ENCODE assay signal across 15 cellular contexts in the genomic region with DNA sequence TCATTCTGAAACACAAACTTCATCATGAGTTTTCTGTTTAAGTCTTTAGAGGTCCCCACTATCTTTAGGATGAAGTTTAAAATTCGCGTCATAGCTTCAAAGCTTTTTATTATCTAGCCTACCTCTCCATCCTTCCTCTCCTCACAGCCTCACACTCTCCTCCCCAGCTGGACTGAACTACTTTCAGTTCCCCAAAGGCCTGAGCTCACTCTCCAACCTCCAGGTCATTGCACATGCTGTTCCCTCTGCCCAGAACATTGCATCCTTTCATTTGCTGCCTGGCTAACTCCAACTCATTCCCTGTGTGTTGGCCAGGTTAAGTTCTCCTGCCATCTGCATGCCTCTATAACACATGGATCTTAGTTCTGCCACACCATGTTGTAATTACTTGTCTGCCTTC. TPM values are rescaled to one million over a fixed set of nuclear protein-coding genes. Genes with fewer than 3 reads are reported as not detected.
DNase-seq lines count a peak whose midpoint lies in the region; ATAC-seq, FAIRE-seq and TF ChIP-seq lines count a peak whose summit lies in the region.
"Had no signal": no experiment of that assay in that cellular context is flagged by ENCODE, and none has a peak within 500 bp of the region (broad histone marks: within the 10 kb centered on the region; RNA-seq: fewer than 3 reads in every experiment).

No MANE protein-coding gene starts in this region.

- DNase-seq in CD14-positive monocyte (ENCODE audit: low spot score) (no peak), GM18507 (ENCODE audit: extremely low spot score, insufficient read length, low read depth) (no peak), mesothelial cell of epicardium (ENCODE audit: low spot score in 2 of 2, unreplicated experiment in 2 of 2) (no peak), NCI-H82 treated with DMSO at 0.1 percent for 48 hours (lab: John Stamatoyannopoulos, UW; ENCODE audit: unreplicated experiment) (no peak), midbrain (lab: John Stamatoyannopoulos, UW) (no peak)
- DNase-seq in activated T-helper 1 cell treated with anti-CD3 and anti-CD28 coated beads, Interleukin-12 subunit alpha, Interleukin-12 subunit beta, Interleukin-2, Interleukin-4 antibody, amounts not matched to agents 30 ng/mL and 10 ng/mL and 1 ng/mL, durations not matched to agents 14 hours and 24 hours and 36 hours (ENCODE audit: low spot score) = no peak
- DNase-seq in stimulated activated CD4-positive, alpha-beta T cell treated with anti-CD3 and anti-CD28 coated beads, Interleukin-4, amount 100 ng/mL, for 4 hours = no peak
- DNase-seq: activated CD8-positive, alpha-beta memory T cell treated with anti-CD3 and anti-CD28 coated beads, Interleukin-2, amount 50 U/mL, for 48 hours; effector CD4-positive, alpha-beta T cell; HCEC 1CT had no signal

- peaks cover 0 to 14% (median 0%) of the 10 kb centered on the region in 3 donors for H3K27me3 Mint-ChIP-seq in CD14-positive monocyte (ENCODE audit: low read depth in 3 of 3)
- no peaks in the 10 kb centered on the region for H3K27me3 Mint-ChIP-seq in activated T-helper 1 cell treated with anti-CD3 and anti-CD28 coated beads, Interleukin-12 subunit alpha, Interleukin-12 subunit beta, Interleukin-2, Interleukin-4 antibody, amounts not matched to agents 30 ng/mL and 10 ng/mL and 1 ng/mL, durations not matched to agents 14 hours and 24 hours and 36 hours (ENCODE audit: insufficient read depth)
- H3K27me3 Mint-ChIP-seq in mesothelial cell of epicardium (ENCODE audit: low read depth) = no peaks in the 10 kb centered on the region

- H3K4me1 Mint-ChIP-seq in CD14-positive monocyte = peaks cover 34% of the 10 kb centered on the region
- peaks cover 25% of the 10 kb centered on the region for H3K4me1 Mint-ChIP-seq in activated T-helper 1 cell treated with anti-CD3 and anti-CD28 coated beads, Interleukin-12 subunit alpha, Interleukin-12 subunit beta, Interleukin-2, Interleukin-4 antibody, amounts not matched to agents 30 ng/mL and 10 ng/mL and 1 ng/mL, durations not matched to agents 14 hours and 24 hours and 36 hours (ENCODE audit: low read depth)
- peaks cover 25% of the 10 kb centered on the region for H3K4me1 Mint-ChIP-seq in mesothelial cell of epicardium

- H3K27ac Mint-ChIP-seq in CD14-positive monocyte (peak overlapping the region; percentile 64 to 85 (median 76)), mesothelial cell of epicardium (peak overlapping the region; percentile 100)
- H3K27ac Mint-ChIP-seq in activated T-helper 1 cell treated with anti-CD3 and anti-CD28 coated beads, Interleukin-12 subunit alpha, Interleukin-12 subunit beta, Interleukin-2, Interleukin-4 antibody, amounts not matched to agents 30 ng/mL and 10 ng/mL and 1 ng/mL, durations not matched to agents 14 hours and 24 hours and 36 hours = peak overlapping the region; percentile 72

- peaks cover 1 to 8% of the 10 kb centered on the region in 2 donors for H3K36me3 Mint-ChIP-seq in CD14-positive monocyte
- H3K36me3 Mint-ChIP-seq in activated T-helper 1 cell treated with anti-CD3 and anti-CD28 coated beads, Interleukin-12 subunit alpha, Interleukin-12 subunit beta, Interleukin-2, Interleukin-4 antibody, amounts not matched to agents 30 ng/mL and 10 ng/mL and 1 ng/mL, durations not matched to agents 14 hours and 24 hours and 36 hours (ENCODE audit: low read depth) = peaks cover 13% of the 10 kb centered on the region
- peaks cover 7% of the 10 kb centered on the region for H3K36me3 Mint-ChIP-seq in mesothelial cell of epicardium

- H3K9me3 Mint-ChIP-seq in CD14-positive monocyte = peaks cover 0 to 17% (median 0%) of the 10 kb centered on the region in 7 donors
- H3K9me3 Mint-ChIP-seq in activated T-helper 1 cell treated with anti-CD3 and anti-CD28 coated beads, Interleukin-12 subunit alpha, Interleukin-12 subunit beta, Interleukin-2, Interleukin-4 antibody, amounts not matched to agents 30 ng/mL and 10 ng/mL and 1 ng/mL, durations not matched to agents 14 hours and 24 hours and 36 hours = no peaks in the 10 kb centered on the region
- H3K9me3 Mint-ChIP-seq in mesothelial cell of epicardium = peaks cover 13% of the 10 kb centered on the region

- TF ChIP-seq CTCF in CD14-positive monocyte (IDR thresholded peaks at IDR 0.05) (no peak), mesothelial cell of epicardium (IDR thresholded peaks at IDR 0.05; ENCODE audit: unreplicated experiment) (no peak)

- H3K4me3 Mint-ChIP-seq in CD14-positive monocyte = peak overlapping the region in 1 of 2 donors; percentile 32
- H3K4me3 Mint-ChIP-seq in activated T-helper 1 cell treated with anti-CD3 and anti-CD28 coated beads, Interleukin-12 subunit alpha, Interleukin-12 subunit beta, Interleukin-2, Interleukin-4 antibody, amounts not matched to agents 30 ng/mL and 10 ng/mL and 1 ng/mL, durations not matched to agents 14 hours and 24 hours and 36 hours = peak overlapping the region; percentile 98
- peak overlapping the region; percentile 3 for H3K4me3 Mint-ChIP-seq in mesothelial cell of epicardium

- no peak for ATAC-seq in HG03039 (IDR thresholded peaks at IDR 0.05; ENCODE audit: unreplicated experiment)
- ATAC-seq: right lobe of liver had no signal

- intact Hi-C loops in CD14-positive monocyte (cut with micrococcal nuclease) = loop anchor here in 1 of 2 donors (10.0 kb wide), 1 partner anchor 75 kb away; no protein-coding TSS in a partner anchor
- intact Hi-C loops in activated T-helper 1 cell treated with anti-CD3 and anti-CD28 coated beads, Interleukin-12 subunit alpha, Interleukin-12 subunit beta, Interleukin-2, Interleukin-4 antibody, amounts not matched to agents 30 ng/mL and 10 ng/mL and 1 ng/mL, durations not matched to agents 14 hours and 24 hours and 36 hours (cut with micrococcal nuclease) = no loop called here

- FAIRE-seq in GM18507 (lab: Jason Lieb, UNC) = peak; percentile 61
- FAIRE-seq: frontal cortex, islet of Langerhans, RCC 7860 had no signal

RNA-seq across cellular contexts. Expression of gene OTUD5, which starts 2.9 kb away (rescaled TPM):
- 10 to 100 TPM in 1 of 2 donors, 1 to 10 TPM in 1; 8.4 to 12.4 TPM for polyA plus RNA-seq in CD14-positive monocyte
- total RNA-seq in activated T-helper 1 cell treated with anti-CD3 and anti-CD28 coated beads, Interleukin-12 subunit alpha, Interleukin-12 subunit beta, Interleukin-2, Interleukin-4 antibody, amounts not matched to agents 30 ng/mL and 10 ng/mL and 1 ng/mL, durations not matched to agents 14 hours and 24 hours and 36 hours = 84.1 and 84.8 TPM in 2 replicates
- 64.4 to 66.0 TPM (median 64.5 TPM) in 3 replicates for total RNA-seq in mesothelial cell of epicardium

RNA-seq across cellular contexts. Expression of gene KCND1, which starts 11.4 kb away (rescaled TPM):
- polyA plus RNA-seq in CD14-positive monocyte = not detected
- 3.3 and 4.0 TPM in 2 replicates for total RNA-seq in activated T-helper 1 cell treated with anti-CD3 and anti-CD28 coated beads, Interleukin-12 subunit alpha, Interleukin-12 subunit beta, Interleukin-2, Interleukin-4 antibody, amounts not matched to agents 30 ng/mL and 10 ng/mL and 1 ng/mL, durations not matched to agents 14 hours and 24 hours and 36 hours
- total RNA-seq in mesothelial cell of epicardium = 5.1 to 6.1 TPM (median 5.6 TPM) in 3 replicates

RNA-seq across cellular contexts. Expression of gene PIM2, which starts 41.5 kb away (rescaled TPM):
- polyA plus RNA-seq in CD14-positive monocyte = 1 to 10 TPM; 6.7 to 9.9 TPM
- total RNA-seq in activated T-helper 1 cell treated with anti-CD3 and anti-CD28 coated beads, Interleukin-12 subunit alpha, Interleukin-12 subunit beta, Interleukin-2, Interleukin-4 antibody, amounts not matched to agents 30 ng/mL and 10 ng/mL and 1 ng/mL, durations not matched to agents 14 hours and 24 hours and 36 hours = 475 and 478 TPM in 2 replicates
- 9.3 to 10.3 TPM (median 9.7 TPM) in 3 replicates for total RNA-seq in mesothelial cell of epicardium

RNA-seq across cellular contexts. Expression of gene GRIPAP1, which starts 41.8 kb away (rescaled TPM):
- polyA plus RNA-seq in CD14-positive monocyte = 10 to 100 TPM in 1 of 2 donors, 1 to 10 TPM in 1; 3.8 to 10.7 TPM
- total RNA-seq in activated T-helper 1 cell treated with anti-CD3 and anti-CD28 coated beads, Interleukin-12 subunit alpha, Interleukin-12 subunit beta, Interleukin-2, Interleukin-4 antibody, amounts not matched to agents 30 ng/mL and 10 ng/mL and 1 ng/mL, durations not matched to agents 14 hours and 24 hours and 36 hours = 85.8 and 89.2 TPM in 2 replicates
- total RNA-seq in mesothelial cell of epicardium = 64.4 to 69.7 TPM (median 68.4 TPM) in 3 replicates

RNA-seq across cellular contexts. Expression of gene SLC35A2, which starts 48.8 kb away (rescaled TPM):
- 10 to 100 TPM; 18.4 to 21.6 TPM for polyA plus RNA-seq in CD14-positive monocyte
- total RNA-seq in activated T-helper 1 cell treated with anti-CD3 and anti-CD28 coated beads, Interleukin-12 subunit alpha, Interleukin-12 subunit beta, Interleukin-2, Interleukin-4 antibody, amounts not matched to agents 30 ng/mL and 10 ng/mL and 1 ng/mL, durations not matched to agents 14 hours and 24 hours and 36 hours = 24.9 and 26.5 TPM in 2 replicates
- total RNA-seq in mesothelial cell of epicardium = 42.2 to 45.9 TPM (median 43.8 TPM) in 3 replicates

Comparison
In these comparisons a context has a peak if more than half of its experiments do, and no peak if none do; other contexts are left out.
1. RNA of gene PIM2, which starts 41.5 kb away (total RNA-seq): 475 to 478 TPM in activated T-helper 1 cell treated with anti-CD3 and anti-CD28 coated beads, Interleukin-12 subunit alpha, Interleukin-12 subunit beta, Interleukin-2, Interleukin-4 antibody, amounts not matched to agents 30 ng/mL and 10 ng/mL and 1 ng/mL, durations not matched to agents 14 hours and 24 hours and 36 hours; 9.3 to 10.3 TPM in mesothelial cell of epicardium; every median in the first group is over 10 times any median in the second.
2. Peak in every context shown above with its lines, with median percentiles within 50 percentile points of each other: H3K27ac Mint-ChIP-seq.